Comparison of ENCODE assay signal across 18 cellular contexts in the genomic region with DNA sequence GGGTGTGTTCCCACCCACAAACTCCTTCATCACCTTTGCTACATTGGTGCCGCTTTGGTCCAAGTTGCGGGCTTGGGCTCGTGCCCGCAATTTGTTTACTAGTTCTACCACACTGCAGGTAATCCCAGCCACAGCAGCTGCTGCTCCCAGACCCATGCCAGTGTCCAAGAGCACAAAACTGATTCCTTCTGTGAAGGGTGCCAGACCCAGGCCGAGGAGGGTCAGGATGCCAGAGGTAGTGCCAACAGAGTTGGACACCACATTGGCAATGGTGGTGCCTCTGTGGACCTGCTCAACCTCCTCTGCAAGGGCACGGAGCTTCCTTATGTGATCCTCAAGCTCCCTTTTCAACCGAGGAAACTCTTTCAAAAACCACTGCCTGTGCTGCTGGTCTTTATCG. TPM values are rescaled to one million over a fixed set of nuclear protein-coding genes. Genes with fewer than 3 reads are reported as not detected.
"Had no signal": no experiment of that assay in that cellular context is flagged by ENCODE, and none has a peak within 500 bp of the region (broad histone marks: within the 10 kb centered on the region; RNA-seq: fewer than 3 reads in every experiment).

No MANE protein-coding gene starts in this region.

- H3K4me3 ChIP-seq: colonic mucosa, heart right ventricle, lung, skin epidermis, suprapubic skin, thyroid gland, upper lobe of left lung, vagina had no signal

- H3K9me3 ChIP-seq: colonic mucosa, heart right ventricle, neutrophil, suprapubic skin, thyroid gland, upper lobe of left lung, vagina had no signal

- H3K27me3 ChIP-seq: colonic mucosa, heart right ventricle, neutrophil, suprapubic skin, thyroid gland, upper lobe of left lung, vagina had no signal

- H3K4me3 Mint-ChIP-seq: endodermal cell, naive B cell, nephron had no signal

- H3K4me1 ChIP-seq: colonic mucosa, suprapubic skin, thyroid gland, vagina had no signal

- H3K27me3 Mint-ChIP-seq: naive B cell had no signal

- H3K27ac ChIP-seq: colonic mucosa, heart right ventricle, neutrophil, skin epidermis, suprapubic skin, thyroid gland, upper lobe of left lung, vagina had no signal

- H3K9me3 Mint-ChIP-seq: endodermal cell, naive B cell, nephron had no signal

- H3K36me3 ChIP-seq: colonic mucosa had no signal

- ATAC-seq: heart right ventricle; left ventricle myocardium superior; stimulated activated naive CD8-positive, alpha-beta T cell treated with anti-CD3 and anti-CD28 coated beads, Interleukin-15, Interleukin-2, amounts not matched to agents 100 U/mL and 50 U/mL, for 24 hours had no signal

- H3K27ac Mint-ChIP-seq: endodermal cell, naive B cell, nephron had no signal

- DNase-seq: colonic mucosa; effector CD4-positive, alpha-beta T cell; endodermal cell; heart right ventricle; left ventricle myocardium superior; mesendoderm; naive B cell; stimulated activated CD4-positive, alpha-beta T cell treated with anti-CD3 and anti-CD28 coated beads, Interleukin-2, amount 100 ng/mL, for 24 hours; stimulated activated CD4-positive, alpha-beta T cell treated with anti-CD3 and anti-CD28 coated beads, Interleukin-4, amount 100 ng/mL, for 4 hours; thyroid gland; upper lobe of left lung had no signal

RNA-seq across cellular contexts. Expression of gene APOL4, which starts 26.2 kb away (rescaled TPM):
- total RNA-seq: endodermal cell had no signal
